12 cellular contexts compared by ENCODE assay signal in genomic region chr2:38097611-38098350, GRCh38. TPM values are rescaled to one million over a fixed set of nuclear protein-coding genes. Genes with fewer than 3 reads are reported as not detected.
DNase-seq lines count a peak whose midpoint lies in the region; TF ChIP-seq lines count a peak whose summit lies in the region.
"Had no signal": no experiment of that assay in that cellular context is flagged by ENCODE, and none has a peak within 500 bp of the region (broad histone marks: within the 10 kb centered on the region; RNA-seq: fewer than 3 reads in every experiment).

No MANE protein-coding gene starts in this region.

- TSS peak; percentile 34 for BruUV-seq in mammary epithelial cell (replicated peaks; lab: Mats Ljungman, UMichigan)

- H3K4me3 Mint-ChIP-seq in activated CD4-positive, alpha-beta T cell treated with anti-CD3 and anti-CD28 coated beads, Interleukin-2, amount 10 ng/mL, durations not matched to agents 24 days and 14 days = peak overlapping the region; percentile 12
- H3K4me3 Mint-ChIP-seq in mesothelial cell of epicardium = peak overlapping the region; percentile 36

- H2AFZ ChIP-seq in mammary epithelial cell (ENCODE audit: low read depth, low read length) = peak overlapping the region; percentile 80

- no peak for TF ChIP-seq POLR2A in transverse colon (IDR thresholded peaks at IDR 0.05)

- peak overlapping the region; percentile 85 for H3K27ac ChIP-seq in mammary epithelial cell (ENCODE audit: insufficient read depth, low read depth, low read length)
- H3K27ac ChIP-seq in transverse colon = peak overlapping the region in 3 of 4 donors; percentile 24 to 37 (median 26)

- H3K4me3 ChIP-seq in mammary epithelial cell (replicated peaks in 1 of 3; ENCODE audit: insufficient read depth in 1 of 3, low read depth in 2 of 3, low read length in 3 of 3) = peak overlapping the region in 2 of 3 experiments; percentile 4 to 23
- no peak overlapping the region for H3K4me3 ChIP-seq in transverse colon

- H3K9me3 ChIP-seq in mammary epithelial cell (replicated peaks; ENCODE audit: insufficient read depth, low read length) (no peaks in the 10 kb centered on the region), transverse colon (no peaks in the 10 kb centered on the region)

- intact Hi-C loops in activated CD4-positive, alpha-beta T cell treated with anti-CD3 and anti-CD28 coated beads, Interleukin-2, amount 10 ng/mL, durations not matched to agents 24 days and 14 days (cut with micrococcal nuclease) = no loop called here
- intact Hi-C loops in mammary epithelial cell (cut with micrococcal nuclease) = loop anchor here (1.0 kb wide), 1 partner anchor 9 kb away; no protein-coding TSS in a partner anchor
- intact Hi-C loops in transverse colon (cut with DNase I; ENCODE audit: low total_unique reads) = no loop called here

- H3K4me2 ChIP-seq in mammary epithelial cell (ENCODE audit: insufficient read depth, low read depth, low read length) = peak overlapping the region; percentile 78

- no peaks in the 10 kb centered on the region for H3K9me3 Mint-ChIP-seq in activated CD4-positive, alpha-beta T cell treated with anti-CD3 and anti-CD28 coated beads, Interleukin-2, amount 10 ng/mL, durations not matched to agents 24 days and 14 days
- peaks cover 10% of the 10 kb centered on the region for H3K9me3 Mint-ChIP-seq in mesothelial cell of epicardium

- H3K4me1 ChIP-seq in mammary epithelial cell (ENCODE audit: insufficient read depth, low read length) = peaks cover 50% of the 10 kb centered on the region
- peaks cover 4 to 11% (median 7%) of the 10 kb centered on the region in 4 donors for H3K4me1 ChIP-seq in transverse colon

- H3K4me1 Mint-ChIP-seq in activated CD4-positive, alpha-beta T cell treated with anti-CD3 and anti-CD28 coated beads, Interleukin-2, amount 10 ng/mL, durations not matched to agents 24 days and 14 days = peaks cover 23% of the 10 kb centered on the region
- peaks cover 70% of the 10 kb centered on the region for H3K4me1 Mint-ChIP-seq in mesothelial cell of epicardium

- in situ Hi-C loops in mammary epithelial cell (cut with MboI; ENCODE audit: low sequenced_read_pairs in 2 of 2) (no loop called here), transverse colon (cut with MboI; ENCODE audit: low pct_ligation_motif_present in 1 of 4, low pct_unique_long_range_greater_than_20kb in 1 of 4, low sequenced_read_pairs in 3 of 4) (no loop called here), G401 (cut with HindIII; ENCODE audit: low sequenced_read_pairs) (no loop called here)

- H3K36me3 ChIP-seq in mammary epithelial cell (ENCODE audit: insufficient read depth, low read length) (no peaks in the 10 kb centered on the region), transverse colon (no peaks in the 10 kb centered on the region)

- DNase-seq in activated CD4-positive, alpha-beta T cell treated with anti-CD3 and anti-CD28 coated beads, Interleukin-2, amount 10 ng/mL, durations not matched to agents 24 days and 14 days = no peak
- no peak for DNase-seq in activated CD4-positive, alpha-beta T cell treated with anti-CD3 and anti-CD28 coated beads for 48 hours
- DNase-seq in mammary epithelial cell (peak; percentile 31), mesothelial cell of epicardium (ENCODE audit: low spot score in 2 of 2, unreplicated experiment in 2 of 2) (no peak), transverse colon (no peak), G401 (ENCODE audit: low spot score) (no peak), KG1 (lab: John Stamatoyannopoulos, UW) (no peak)
- no peak for DNase-seq in activated effector memory CD4-positive, alpha-beta T cell treated with Interleukin-2 at 50 U/mL for 16 hours
- DNase-seq: activated gamma-delta T cell treated with Interleukin-2 at 50 U/mL for 16 hours; HCEC 1CT; NCI-H146; stimulated activated naive CD4-positive, alpha-beta T cell had no signal

- peaks cover 49% of the 10 kb centered on the region for H3K27me3 Mint-ChIP-seq in activated CD4-positive, alpha-beta T cell treated with anti-CD3 and anti-CD28 coated beads, Interleukin-2, amount 10 ng/mL, durations not matched to agents 24 days and 14 days
- H3K27me3 Mint-ChIP-seq in mesothelial cell of epicardium (ENCODE audit: low read depth) = no peaks in the 10 kb centered on the region

- H3K27ac Mint-ChIP-seq in activated CD4-positive, alpha-beta T cell treated with anti-CD3 and anti-CD28 coated beads, Interleukin-2, amount 10 ng/mL, durations not matched to agents 24 days and 14 days = no peak overlapping the region
- H3K27ac Mint-ChIP-seq in mesothelial cell of epicardium = peak overlapping the region; percentile 96

- no peak for TF ChIP-seq EP300 in transverse colon (IDR thresholded peaks at IDR 0.05; ENCODE audit: low read depth)

- H3K36me3 Mint-ChIP-seq in activated CD4-positive, alpha-beta T cell treated with anti-CD3 and anti-CD28 coated beads, Interleukin-2, amount 10 ng/mL, durations not matched to agents 24 days and 14 days (ENCODE audit: low read depth) = no peaks in the 10 kb centered on the region
- H3K36me3 Mint-ChIP-seq in mesothelial cell of epicardium = peaks cover 10% of the 10 kb centered on the region

- H3K27me3 ChIP-seq in mammary epithelial cell (ENCODE audit: insufficient read depth, low read length) = no peaks in the 10 kb centered on the region
- H3K27me3 ChIP-seq in transverse colon = peaks cover 6% of the 10 kb centered on the region

- H3K79me2 ChIP-seq in mammary epithelial cell (ENCODE audit: insufficient read depth, low read length) = no peaks in the 10 kb centered on the region

- TF ChIP-seq CTCF in mammary epithelial cell (conservative IDR thresholded peaks at IDR 0.05 in 1 of 2, IDR thresholded peaks at IDR 0.05 in 1 of 2; ENCODE audit: extremely low read depth in 1 of 2, insufficient read depth in 1 of 2, low read depth in 1 of 2, low read length in 2 of 2) (no peak), mesothelial cell of epicardium (IDR thresholded peaks at IDR 0.05; ENCODE audit: unreplicated experiment) (no peak), transverse colon (IDR thresholded peaks at IDR 0.05) (no peak)

- H4K20me1 ChIP-seq in mammary epithelial cell (ENCODE audit: insufficient read depth, low read length) = no peaks in the 10 kb centered on the region

- 1% methylated on average over 5 of the region's 5 CpGs for WGBS in mammary epithelial cell (ENCODE audit: low coverage, missing lambda C conversion rate)
- WGBS in transverse colon (ENCODE audit: low coverage in 1 of 2), 2 donors = 80 to 81% methylated on average over 3 to 5 of the region's 5 CpGs

- peak overlapping the region; percentile 55 for H3K9ac ChIP-seq in mammary epithelial cell (ENCODE audit: insufficient read depth, low read length)

- CTCF ChIA-PET in mammary epithelial cell (lab: Charles Lee; ENCODE audit: low non-redundant PET) = no interaction called here

- dilution Hi-C loops in mammary epithelial cell (cut with HindIII; ENCODE audit: low sequenced_read_pairs) = loop anchor here (5.0 kb wide), 1 partner anchor 75 kb away; no protein-coding TSS in a partner anchor

RNA-seq across cellular contexts. Expression of gene CYP1B1, which starts 21.8 kb away (rescaled TPM):
- 12.2 and 13.7 TPM in 2 replicates for total RNA-seq in activated CD4-positive, alpha-beta T cell treated with anti-CD3 and anti-CD28 coated beads, Interleukin-2, amount 10 ng/mL, durations not matched to agents 24 days and 14 days
- total RNA-seq in mammary epithelial cell (100 to 1,000 TPM in 1 of 2 donors, 10 to 100 TPM in 1; 13.8 to 317 TPM), mesothelial cell of epicardium (50.4 to 55.6 TPM (median 54.5 TPM) in 3 replicates), transverse colon (1 to 10 TPM; 2.0 to 9.6 (median 5.5) TPM)
- polyA plus RNA-seq in mammary epithelial cell = 4.1 TPM
- polyA minus RNA-seq in mammary epithelial cell = 7.2 TPM
- total RNA-seq in G401 (2014; rRNA removed; shearing (Covaris generic)) = not detected in 2 replicates

Comparison
In these comparisons a context has a peak if more than half of its experiments do, and no peak if none do; other contexts are left out.
1. H3K4me3 ChIP-seq: peak in mammary epithelial cell (2 of 3); none in transverse colon (0 of 4).